ENCODE assay signal across 11 cellular contexts in genomic region chr12:42090899-42091298, GRCh38. TPM values are rescaled to one million over a fixed set of nuclear protein-coding genes. Genes with fewer than 3 reads are reported as not detected.
DNase-seq lines count a peak whose midpoint lies in the region; ATAC-seq, FAIRE-seq and TF ChIP-seq lines count a peak whose summit lies in the region.
"Had no signal": no experiment of that assay in that cellular context is flagged by ENCODE, and none has a peak within 500 bp of the region (broad histone marks: within the 10 kb centered on the region; RNA-seq: fewer than 3 reads in every experiment).

No MANE protein-coding gene starts in this region.

- DNase-seq in AG20443 (ENCODE audit: low spot score) = peak; percentile 28
- peak; percentile 72 for DNase-seq in M059J (ENCODE audit: low read depth)
- DNase-seq in H1 (ENCODE audit: low read depth in 1 of 2, low spot score in 2 of 2) = no peak
- no peak for DNase-seq in left lung
- DNase-seq in OCI-LY7 (ENCODE audit: low spot score) = no peak
- DNase-seq in CD1c-positive myeloid dendritic cell (ENCODE audit: extremely low spot score) = no peak
- no peak for DNase-seq in small intestine
- DNase-seq: CD4-positive, CD25-positive, alpha-beta regulatory T cell; stimulated activated CD4-positive, alpha-beta T cell treated with anti-CD3 and anti-CD28 coated beads, Interleukin-4, amount 100 ng/mL, for 1 hour had no signal

- no peak overlapping the region for H2BK5ac ChIP-seq in H1 (ENCODE audit: low read depth, low read length)

- H4K8ac ChIP-seq in H1 (ENCODE audit: extremely low read depth, insufficient read depth, low read length) = no peak overlapping the region

- H3K4ac ChIP-seq in H1 (replicated peaks; ENCODE audit: insufficient read length, low read depth, low read length) = no peak overlapping the region

- H4K5ac ChIP-seq in H1 (ENCODE audit: insufficient read length, low read depth, low read length) = no peak overlapping the region

- H3K4me2 ChIP-seq in H1 (ENCODE audit: insufficient read depth in 1 of 2, low read depth in 2 of 2, low read length in 2 of 2) (no peak overlapping the region), OCI-LY7 (ENCODE audit: low read length) (no peak overlapping the region)

- no peak overlapping the region for H3K56ac ChIP-seq in H1 (replicated peaks; ENCODE audit: insufficient read length, low read depth, low read length)

- H3K4me1 ChIP-seq in H1 (replicated peaks in 1 of 4; ENCODE audit: control insufficient read depth in 3 of 4, insufficient read depth in 4 of 4, low read length in 3 of 4) = peaks cover 0 to 3% (median 0%) of the 10 kb centered on the region in 4 experiments; a peak in 1 of 7 replicates
- H3K4me1 ChIP-seq in left lung = peaks cover 0 to 6% of the 10 kb centered on the region in 2 donors
- H3K4me1 ChIP-seq in OCI-LY7 (ENCODE audit: insufficient read depth, low read length, poor library complexity, severe bottlenecking) = peaks cover 5% of the 10 kb centered on the region
- no peaks in the 10 kb centered on the region for H3K4me1 ChIP-seq in small intestine (ENCODE audit: control insufficient read depth in 2 of 2, insufficient read depth in 1 of 2, low read depth in 1 of 2, low read length in 1 of 2)
- H3K4me1 ChIP-seq: prostate gland had no signal

- TF ChIP-seq RAD21 in H1 (IDR thresholded peaks at IDR 0.05 in 1 of 2, conservative IDR thresholded peaks at IDR 0.05 in 1 of 2; ENCODE audit: low read depth in 2 of 2, low read length in 2 of 2) = no peak

- H2BK120ac ChIP-seq in H1 (replicated peaks; ENCODE audit: low read depth, low read length) = no peak overlapping the region

- H3K14ac ChIP-seq in H1 (ENCODE audit: insufficient read length) = no peak overlapping the region

- TF ChIP-seq POLR2A in H1 (IDR thresholded peaks at IDR 0.05; ENCODE audit: control extremely low read depth in 1 of 2, low read depth in 2 of 2, low read length in 2 of 2) = no peak

- H2BK15ac ChIP-seq in H1 (ENCODE audit: low read length) = no peak overlapping the region

- no peak overlapping the region for H3K27ac ChIP-seq in H1 (ENCODE audit: low read depth, low read length)
- no peak overlapping the region for H3K27ac ChIP-seq in left lung
- no peak overlapping the region for H3K27ac ChIP-seq in OCI-LY7 (ENCODE audit: low read depth, low read length, poor library complexity, severe bottlenecking)
- H3K27ac ChIP-seq in small intestine (ENCODE audit: low read depth in 1 of 2, low read length in 1 of 2) = no peak overlapping the region
- H3K27ac ChIP-seq: prostate gland had no signal

- no peaks in the 10 kb centered on the region for H3K79me2 ChIP-seq in H1 (ENCODE audit: control insufficient read depth in 1 of 2, insufficient read depth in 2 of 2, low read length in 2 of 2)
- H3K79me2 ChIP-seq in OCI-LY7 (ENCODE audit: insufficient read depth, low read depth, low read length) = no peaks in the 10 kb centered on the region

- no TSS peak for BruUV-seq in OCI-LY7 (replicated peaks; lab: Mats Ljungman, UMichigan)

- TF ChIP-seq EP300 in H1 (IDR thresholded peaks at IDR 0.05; ENCODE audit: borderline replicate concordance in 1 of 2, low read depth in 2 of 2, low read length in 2 of 2) = no peak

- intact Hi-C loops in left lung (cut with DNase I) (no loop called here), OCI-LY7 (cut with micrococcal nuclease; ENCODE audit: unreplicated experiment) (no loop called here)

- no peak overlapping the region for H3K4me3 ChIP-seq in H1 (ENCODE audit: extremely low read depth in 1 of 4, insufficient read depth in 2 of 4, low read depth in 3 of 4, low read length in 4 of 4)
- H3K4me3 ChIP-seq in left lung = no peak overlapping the region
- no peak overlapping the region for H3K4me3 ChIP-seq in OCI-LY7 (ENCODE audit: low read depth, low read length, poor library complexity, severe bottlenecking)
- H3K4me3 ChIP-seq in small intestine (ENCODE audit: low read depth in 1 of 2, low read length in 2 of 2) = no peak overlapping the region
- H3K4me3 ChIP-seq: prostate gland had no signal

- H3K27me3 ChIP-seq in H1 (replicated peaks in 1 of 4; ENCODE audit: control insufficient read depth in 3 of 4, extremely low read depth in 1 of 4, insufficient read depth in 3 of 4, low read length in 3 of 4) = no peaks in the 10 kb centered on the region
- H3K27me3 ChIP-seq in left lung = no peaks in the 10 kb centered on the region
- no peaks in the 10 kb centered on the region for H3K27me3 ChIP-seq in small intestine (ENCODE audit: control insufficient read depth in 2 of 2, insufficient read depth in 2 of 2, low read length in 2 of 2)

- FAIRE-seq in H1 (lab: Jason Lieb, UNC) (no peak), small intestine (lab: Jason Lieb, UNC) (no peak)

- no peak overlapping the region for H2AK5ac ChIP-seq in H1 (ENCODE audit: low read depth, low read length)

- CTCF ChIA-PET in H1 (lab: Charles Lee; ENCODE audit: partially characterized antibody) = no interaction called here
- CTCF ChIA-PET in OCI-LY7 (lab: Charles Lee; ENCODE audit: unreplicated experiment) = no interaction called here

- H3K9me2 ChIP-seq in OCI-LY7 (ENCODE audit: insufficient read depth, low read length) = no peaks in the 10 kb centered on the region

- H2BK12ac ChIP-seq in H1 (ENCODE audit: low read depth, low read length) = no peak overlapping the region

- H4K20me1 ChIP-seq in H1 (replicated peaks in 1 of 2; ENCODE audit: control insufficient read depth in 1 of 2, insufficient read depth in 2 of 2, low read length in 2 of 2) (no peaks in the 10 kb centered on the region), OCI-LY7 (ENCODE audit: insufficient read depth, low read length) (no peaks in the 10 kb centered on the region)

- POLR2A ChIA-PET in H1 (lab: Charles Lee; ENCODE audit: partially characterized antibody) (no interaction called here), OCI-LY7 (lab: Charles Lee) (interaction anchor here (1.4 kb wide), 1 partner anchor 12 kb away, joined by 3 read pairs; no protein-coding TSS in a partner anchor)

- H3K36me3 ChIP-seq in H1 (ENCODE audit: control insufficient read depth in 2 of 4, insufficient read depth in 4 of 4, low read length in 3 of 4) = no peaks in the 10 kb centered on the region
- peaks cover 0 to 14% of the 10 kb centered on the region in 2 donors for H3K36me3 ChIP-seq in left lung
- peaks cover 25% of the 10 kb centered on the region for H3K36me3 ChIP-seq in OCI-LY7 (ENCODE audit: insufficient read depth, low read length)
- no peaks in the 10 kb centered on the region for H3K36me3 ChIP-seq in small intestine (ENCODE audit: control insufficient read depth in 2 of 2, insufficient read depth in 2 of 2, low read length in 2 of 2)
- H3K36me3 ChIP-seq: prostate gland had no signal

- no peak overlapping the region for H2BK20ac ChIP-seq in H1 (ENCODE audit: low read length)

- ATAC-seq in left lung (peak; percentile 52), HG03039 (IDR thresholded peaks at IDR 0.05; ENCODE audit: unreplicated experiment) (no peak)

- no peaks in the 10 kb centered on the region for H3K79me1 ChIP-seq in H1 (ENCODE audit: low read depth, low read length)

- H3K9me3 ChIP-seq in H1 (ENCODE audit: insufficient read depth in 2 of 2, low read depth in 1 of 2, low read length in 1 of 2) (no peaks in the 10 kb centered on the region), left lung (no peaks in the 10 kb centered on the region), OCI-LY7 (ENCODE audit: low read length) (no peaks in the 10 kb centered on the region), small intestine (ENCODE audit: control insufficient read depth, low read depth) (no peaks in the 10 kb centered on the region)
- H3K9me3 ChIP-seq: prostate gland had no signal

- H3K9ac ChIP-seq in H1 (replicated peaks in 1 of 4; ENCODE audit: extremely low read depth in 1 of 4, low read depth in 3 of 4, low read length in 3 of 4) = no peak overlapping the region

- H2AFZ ChIP-seq in H1 (ENCODE audit: low read length) (no peak overlapping the region), OCI-LY7 (ENCODE audit: low read length) (no peak overlapping the region)

- no peak for TF ChIP-seq CTCF in H1 (IDR thresholded peaks at IDR 0.05; ENCODE audit: control extremely low read depth in 1 of 3, insufficient read depth in 1 of 3, low read depth in 1 of 3, low read length in 3 of 3)
- no peak for TF ChIP-seq CTCF in left lung (IDR thresholded peaks at IDR 0.05)
- no peak for TF ChIP-seq CTCF in OCI-LY7 (conservative IDR thresholded peaks at IDR 0.05; ENCODE audit: low read length)

- H4K91ac ChIP-seq in H1 (replicated peaks; ENCODE audit: insufficient read length, low read length) = no peak overlapping the region

- H3K23me2 ChIP-seq in H1 (ENCODE audit: low read depth, low read length) = no peaks in the 10 kb centered on the region

- no peak overlapping the region for H3K18ac ChIP-seq in H1 (ENCODE audit: extremely low read depth, low read length)

- no peak overlapping the region for H3K23ac ChIP-seq in H1 (ENCODE audit: insufficient read length)

TF ChIP-seq in H1, 55 proteins besides CTCF, POLR2A, EP300 and RAD21 (continues in another document):
- peak; percentile 64; the same call in 1 of the 2 replicates for TF ChIP-seq JUND (IDR thresholded peaks at IDR 0.05; ENCODE audit: low read length)

RNA-seq across cellular contexts. Expression of gene GXYLT1, which starts 53.8 kb away (rescaled TPM):
- total RNA-seq in M059J (2014; rRNA removed; shearing (Covaris generic)) = 9.7 and 16.1 TPM in 2 replicates
- 10.0 and 10.7 TPM in 2 replicates for total RNA-seq in H1 (2021; fragmentation: NEBNext Ultra II Directional; extraction: Animal tissue kit (Norgen Biotek cat#: 25700))
- 1.9 and 3.1 TPM in 2 replicates for polyA plus RNA-seq in H1 (2011; rRNA removed)
- polyA plus RNA-seq in H1 (2011; cell fraction: cytosol; rRNA removed) = 4.0 TPM
- polyA plus RNA-seq in H1 (2011; cell fraction: nucleus; rRNA removed) = 2.2 TPM
- 3.9 to 7.5 TPM (median 5.1 TPM) in 4 replicates for polyA plus RNA-seq in H1 (2012, experiment 1 of 2)
- polyA plus RNA-seq in H1 (2012, experiment 2 of 2) = 0.29 TPM
- polyA plus RNA-seq in H1 (2013, experiment 1 of 2) = 6.9 TPM
- 7.5 TPM for polyA plus RNA-seq in H1 (2013, experiment 2 of 2)
- 4.0 and 8.6 TPM in 2 replicates for polyA minus RNA-seq in H1 (2011; rRNA and poly(A)+ RNA removed)
- 5.4 TPM for polyA minus RNA-seq in H1 (2011; cell fraction: cytosol; rRNA and poly(A)+ RNA removed)
- 8.6 TPM for polyA minus RNA-seq in H1 (2011; cell fraction: nucleus; rRNA and poly(A)+ RNA removed)
- 10 to 100 TPM; 14.5 to 15.0 TPM for total RNA-seq in left lung
- total RNA-seq in OCI-LY7 (2014; rRNA removed; shearing (Covaris generic)) = 7.9 and 9.0 TPM in 2 replicates
- total RNA-seq in OCI-LY7 (2022) = 11.1 and 11.4 TPM in 2 replicates
- polyA plus RNA-seq in small intestine = 1 to 10 TPM; 1.8 to 3.4 (median 1.9) TPM

Comparison
In these comparisons a context has a peak if more than half of its experiments do, and no peak if none do; other contexts are left out.
1. DNase-seq: peak in AG20443 (single experiment) and M059J (single experiment); none in H1 (0 of 2), left lung (0 of 2), OCI-LY7 (single experiment), CD1c-positive myeloid dendritic cell (single experiment) and small intestine (single experiment).